Comparison of ENCODE assay signal across 2 cellular contexts in the genomic region with DNA sequence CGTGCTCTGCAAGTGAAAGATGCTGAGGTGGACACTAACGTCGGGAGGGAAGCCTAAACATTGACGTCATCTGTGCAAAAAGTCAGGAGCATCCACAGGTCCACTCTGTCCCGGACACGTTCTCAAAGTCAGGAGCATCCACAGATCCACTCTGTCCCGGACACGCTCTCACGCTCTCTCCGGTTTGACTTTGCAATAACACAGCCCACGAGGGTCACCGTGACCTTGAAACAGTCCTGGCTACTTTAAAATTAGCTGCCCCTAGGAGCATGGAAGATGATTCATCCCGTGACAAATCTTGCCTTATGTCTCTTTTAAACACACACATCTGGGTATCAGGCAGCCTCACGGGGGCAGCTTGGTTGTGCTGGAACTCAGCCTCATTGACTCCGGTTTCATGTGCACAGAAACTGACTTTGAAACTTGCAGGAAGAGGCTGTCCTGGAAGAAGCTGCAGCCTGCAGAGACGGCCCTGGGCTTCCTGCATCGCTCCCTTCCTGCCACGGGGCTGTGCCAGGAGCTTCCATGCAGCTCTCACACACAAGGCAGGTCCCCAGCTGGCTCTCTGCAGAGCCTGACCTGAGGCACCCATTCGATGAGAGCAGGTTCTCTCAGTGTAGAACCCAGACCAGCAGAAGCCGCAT.
TF ChIP-seq lines count a peak whose summit lies in the region.

No MANE protein-coding gene starts in this region.

TF ChIP-seq in K562, 482 proteins besides CTCF, POLR2A, EP300 and RAD21 (continued from another document and continues in another):
- TF ChIP-seq PHF21A (IDR thresholded peaks at IDR 0.05; ENCODE audit: borderline replicate concordance, low read depth) (no peak), NFATC3 (IDR thresholded peaks at IDR 0.05) (no peak), CTBP1 (IDR thresholded peaks at IDR 0.05; ENCODE audit: borderline replicate concordance) (0 out of 2 replicates have a peak, but pooled peaks have one; percentile 32), NUFIP1 (IDR thresholded peaks at IDR 0.05; ENCODE audit: partially characterized antibody) (no peak), MBD2 (IDR thresholded peaks at IDR 0.05; ENCODE audit: borderline replicate concordance, low read depth) (no peak), MAFK (IDR thresholded peaks at IDR 0.05; ENCODE audit: low read length) (0 out of 2 replicates have a peak, but pooled peaks have one; percentile 12), ZNF146 (CRISPR knock-in tag; IDR thresholded peaks at IDR 0.05; ENCODE audit: unreplicated experiment) (no peak), WHSC1 (IDR thresholded peaks at IDR 0.05; ENCODE audit: low read length) (no peak), HNRNPK (IDR thresholded peaks at IDR 0.05; ENCODE audit: low read depth, low read length, poor library complexity, severe bottlenecking) (no peak), ZNF316 (IDR thresholded peaks at IDR 0.05) (0 out of 2 replicates have a peak, but pooled peaks have one; percentile 15), XRCC4 (IDR thresholded peaks at IDR 0.05; ENCODE audit: extremely low read depth, insufficient read depth, insufficient read length) (no peak), KLF1 (tag; IDR thresholded peaks at IDR 0.05) (no peak), BHLHE40 (IDR thresholded peaks at IDR 0.05; ENCODE audit: low read length) (peak; percentile 47; the same call in 1 of the 2 replicates), ATF7 (IDR thresholded peaks at IDR 0.05) (peak; percentile 72; the same call in 1 of the 2 replicates), EP400 (IDR thresholded peaks at IDR 0.05) (no peak), FOSL1 (tag; conservative IDR thresholded peaks at IDR 0.05) (peak; percentile 82), KAT8 (IDR thresholded peaks at IDR 0.05; ENCODE audit: low read depth) (no peak), TSC22D4 (tag; IDR thresholded peaks at IDR 0.05) (no peak)
- TF ChIP-seq, protein P1, sequence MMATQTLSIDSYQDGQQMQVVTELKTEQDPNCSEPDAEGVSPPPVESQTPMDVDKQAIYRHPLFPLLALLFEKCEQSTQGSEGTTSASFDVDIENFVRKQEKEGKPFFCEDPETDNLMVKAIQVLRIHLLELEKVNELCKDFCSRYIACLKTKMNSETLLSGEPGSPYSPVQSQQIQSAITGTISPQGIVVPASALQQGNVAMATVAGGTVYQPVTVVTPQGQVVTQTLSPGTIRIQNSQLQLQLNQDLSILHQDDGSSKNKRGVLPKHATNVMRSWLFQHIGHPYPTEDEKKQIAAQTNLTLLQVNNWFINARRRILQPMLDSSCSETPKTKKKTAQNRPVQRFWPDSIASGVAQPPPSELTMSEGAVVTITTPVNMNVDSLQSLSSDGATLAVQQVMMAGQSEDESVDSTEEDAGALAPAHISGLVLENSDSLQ (IDR thresholded peaks at IDR 0.05): no peak
- TF ChIP-seq, protein P2, sequence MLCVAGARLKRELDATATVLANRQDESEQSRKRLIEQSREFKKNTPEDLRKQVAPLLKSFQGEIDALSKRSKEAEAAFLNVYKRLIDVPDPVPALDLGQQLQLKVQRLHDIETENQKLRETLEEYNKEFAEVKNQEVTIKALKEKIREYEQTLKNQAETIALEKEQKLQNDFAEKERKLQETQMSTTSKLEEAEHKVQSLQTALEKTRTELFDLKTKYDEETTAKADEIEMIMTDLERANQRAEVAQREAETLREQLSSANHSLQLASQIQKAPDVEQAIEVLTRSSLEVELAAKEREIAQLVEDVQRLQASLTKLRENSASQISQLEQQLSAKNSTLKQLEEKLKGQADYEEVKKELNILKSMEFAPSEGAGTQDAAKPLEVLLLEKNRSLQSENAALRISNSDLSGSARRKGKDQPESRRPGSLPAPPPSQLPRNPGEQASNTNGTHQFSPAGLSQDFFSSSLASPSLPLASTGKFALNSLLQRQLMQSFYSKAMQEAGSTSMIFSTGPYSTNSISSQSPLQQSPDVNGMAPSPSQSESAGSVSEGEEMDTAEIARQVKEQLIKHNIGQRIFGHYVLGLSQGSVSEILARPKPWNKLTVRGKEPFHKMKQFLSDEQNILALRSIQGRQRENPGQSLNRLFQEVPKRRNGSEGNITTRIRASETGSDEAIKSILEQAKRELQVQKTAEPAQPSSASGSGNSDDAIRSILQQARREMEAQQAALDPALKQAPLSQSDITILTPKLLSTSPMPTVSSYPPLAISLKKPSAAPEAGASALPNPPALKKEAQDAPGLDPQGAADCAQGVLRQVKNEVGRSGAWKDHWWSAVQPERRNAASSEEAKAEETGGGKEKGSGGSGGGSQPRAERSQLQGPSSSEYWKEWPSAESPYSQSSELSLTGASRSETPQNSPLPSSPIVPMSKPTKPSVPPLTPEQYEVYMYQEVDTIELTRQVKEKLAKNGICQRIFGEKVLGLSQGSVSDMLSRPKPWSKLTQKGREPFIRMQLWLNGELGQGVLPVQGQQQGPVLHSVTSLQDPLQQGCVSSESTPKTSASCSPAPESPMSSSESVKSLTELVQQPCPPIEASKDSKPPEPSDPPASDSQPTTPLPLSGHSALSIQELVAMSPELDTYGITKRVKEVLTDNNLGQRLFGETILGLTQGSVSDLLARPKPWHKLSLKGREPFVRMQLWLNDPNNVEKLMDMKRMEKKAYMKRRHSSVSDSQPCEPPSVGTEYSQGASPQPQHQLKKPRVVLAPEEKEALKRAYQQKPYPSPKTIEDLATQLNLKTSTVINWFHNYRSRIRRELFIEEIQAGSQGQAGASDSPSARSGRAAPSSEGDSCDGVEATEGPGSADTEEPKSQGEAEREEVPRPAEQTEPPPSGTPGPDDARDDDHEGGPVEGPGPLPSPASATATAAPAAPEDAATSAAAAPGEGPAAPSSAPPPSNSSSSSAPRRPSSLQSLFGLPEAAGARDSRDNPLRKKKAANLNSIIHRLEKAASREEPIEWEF (CRISPR knock-in tag; IDR thresholded peaks at IDR 0.05): no peak
- TF ChIP-seq, protein P3, sequence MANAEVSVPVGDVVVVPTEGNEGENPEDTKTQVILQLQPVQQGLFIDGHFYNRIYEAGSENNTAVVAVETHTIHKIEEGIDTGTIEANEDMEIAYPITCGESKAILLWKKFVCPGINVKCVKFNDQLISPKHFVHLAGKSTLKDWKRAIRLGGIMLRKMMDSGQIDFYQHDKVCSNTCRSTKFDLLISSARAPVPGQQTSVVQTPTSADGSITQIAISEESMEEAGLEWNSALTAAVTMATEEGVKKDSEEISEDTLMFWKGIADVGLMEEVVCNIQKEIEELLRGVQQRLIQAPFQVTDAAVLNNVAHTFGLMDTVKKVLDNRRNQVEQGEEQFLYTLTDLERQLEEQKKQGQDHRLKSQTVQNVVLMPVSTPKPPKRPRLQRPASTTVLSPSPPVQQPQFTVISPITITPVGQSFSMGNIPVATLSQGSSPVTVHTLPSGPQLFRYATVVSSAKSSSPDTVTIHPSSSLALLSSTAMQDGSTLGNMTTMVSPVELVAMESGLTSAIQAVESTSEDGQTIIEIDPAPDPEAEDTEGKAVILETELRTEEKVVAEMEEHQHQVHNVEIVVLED (CRISPR knock-in tag; IDR thresholded peaks at IDR 0.05): no peak
- TF ChIP-seq, protein P4, sequence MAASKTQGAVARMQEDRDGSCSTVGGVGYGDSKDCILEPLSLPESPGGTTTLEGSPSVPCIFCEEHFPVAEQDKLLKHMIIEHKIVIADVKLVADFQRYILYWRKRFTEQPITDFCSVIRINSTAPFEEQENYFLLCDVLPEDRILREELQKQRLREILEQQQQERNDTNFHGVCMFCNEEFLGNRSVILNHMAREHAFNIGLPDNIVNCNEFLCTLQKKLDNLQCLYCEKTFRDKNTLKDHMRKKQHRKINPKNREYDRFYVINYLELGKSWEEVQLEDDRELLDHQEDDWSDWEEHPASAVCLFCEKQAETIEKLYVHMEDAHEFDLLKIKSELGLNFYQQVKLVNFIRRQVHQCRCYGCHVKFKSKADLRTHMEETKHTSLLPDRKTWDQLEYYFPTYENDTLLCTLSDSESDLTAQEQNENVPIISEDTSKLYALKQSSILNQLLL (CRISPR knock-in tag; IDR thresholded peaks at IDR 0.05; ENCODE audit: borderline replicate concordance): no peak

TF ChIP-seq in HEK293T, 16 proteins besides CTCF, POLR2A, EP300 and RAD21 (continued from another document):
- TF ChIP-seq LEF1 (IDR thresholded peaks at IDR 0.05; ENCODE audit: borderline replicate concordance) (no peak), NFRKB (IDR thresholded peaks at IDR 0.05) (no peak), ARNT (IDR thresholded peaks at IDR 0.05) (no peak), HDGF (IDR thresholded peaks at IDR 0.05; ENCODE audit: borderline replicate concordance) (no peak)
TF ChIP-seq in HEK293T: peak in this region for 0.
